7 cellular contexts compared by ENCODE assay signal in genomic region chr10:112120491-112120890, GRCh38.
"Had no signal": no experiment of that assay in that cellular context is flagged by ENCODE, and none has a peak within 500 bp of the region (broad histone marks: within the 10 kb centered on the region; RNA-seq: fewer than 3 reads in every experiment).

No MANE protein-coding gene starts in this region.

- H3K27me3 Mint-ChIP-seq: IgD-negative memory B cell had no signal

- ATAC-seq: HepG2, K562 had no signal

- DNase-seq: IMR-90, KBM-7, KG1 had no signal

- H3K4me3 Mint-ChIP-seq: IgD-negative memory B cell had no signal

- H3K4me3 ChIP-seq: K562 had no signal

- H3K27ac ChIP-seq: HL-60 had no signal

- H3K4me1 Mint-ChIP-seq: IgD-negative memory B cell had no signal

- H3K27ac Mint-ChIP-seq: IgD-negative memory B cell had no signal
